ENCODE assay signal across 20 cellular contexts in the genomic region with DNA sequence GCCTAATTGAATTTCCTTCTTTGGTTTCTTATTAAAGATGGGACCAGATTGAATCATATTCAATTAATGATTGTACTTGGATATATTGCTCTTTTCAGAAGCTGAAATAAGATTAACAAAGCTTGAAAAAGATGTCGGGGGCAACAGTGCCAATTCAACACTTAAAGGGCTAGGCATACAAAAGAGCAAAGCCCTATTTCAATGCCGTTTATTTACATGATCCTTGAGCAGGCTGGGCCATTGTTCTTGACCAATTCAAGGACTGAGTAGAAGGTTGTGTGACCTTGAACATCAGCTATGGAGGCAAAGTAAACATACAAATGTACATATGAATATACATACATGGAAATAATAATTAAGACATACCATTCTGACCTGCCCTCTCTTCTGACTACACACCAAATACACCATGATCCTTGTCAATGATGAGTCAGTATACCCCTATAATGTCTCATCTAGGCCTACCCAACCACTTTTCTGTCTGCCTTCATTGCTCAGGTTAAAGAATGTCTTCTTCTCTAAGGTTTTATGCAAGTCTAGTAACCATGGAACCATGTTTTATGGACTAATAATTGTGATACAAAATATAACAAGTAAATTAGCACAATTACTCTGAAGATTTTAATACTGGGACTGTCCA.
DNase-seq lines count a peak whose midpoint lies in the region; ATAC-seq and TF ChIP-seq lines count a peak whose summit lies in the region.
"Had no signal": no experiment of that assay in that cellular context is flagged by ENCODE, and none has a peak within 500 bp of the region (broad histone marks: within the 10 kb centered on the region; RNA-seq: fewer than 3 reads in every experiment).

No MANE protein-coding gene starts in this region.

- H3K27ac ChIP-seq in foreskin keratinocyte, result peak overlapping the region; percentile 64
- H3K27ac ChIP-seq: RWPE1, SJCRH30 had no signal

- ATAC-seq in foreskin keratinocyte, result peak; percentile 62

- no peaks in the 10 kb centered on the region for H3K27me3 ChIP-seq in foreskin keratinocyte
- H3K27me3 ChIP-seq: SJCRH30 had no signal

- peaks cover 14% of the 10 kb centered on the region for H3K4me1 ChIP-seq in foreskin keratinocyte
- H3K4me1 ChIP-seq: SJCRH30 had no signal

- peak; percentile 63 for DNase-seq in DMS53 (lab: John Stamatoyannopoulos, UW)
- peak; percentile 73 for DNase-seq in NCI-H2029 (lab: John Stamatoyannopoulos, UW)
- DNase-seq in NCI-H774 (lab: John Stamatoyannopoulos, UW), result peak; percentile 43
- peak; percentile 33 to 48 for DNase-seq in foreskin keratinocyte
- no peak for DNase-seq in stimulated activated CD4-positive, alpha-beta T cell treated with anti-CD3 and anti-CD28 coated beads, Interleukin-15, amount 100 ng/mL, for 24 hours
- no peak for DNase-seq in hypothalamus (lab: John Stamatoyannopoulos, UW)
- no peak for DNase-seq in NAMALWA (ENCODE audit: low spot score)
- DNase-seq: ACHN, C1 segment of cervical spinal cord, GF-D8, H9, Karpas-422, NCI-H1048, NCI-H146, NCI-H2081 treated with DMSO at 0.1 percent for 48 hours, NCI-H2227 treated with DMSO at 0.1 percent for 48 hours, NCI-H526 treated with DMSO at 0.1 percent for 48 hours, SJCRH30, T-helper 2 cell had no signal

- no peak for TF ChIP-seq CTCF in foreskin keratinocyte (conservative IDR thresholded peaks at IDR 0.05)

Comparison
In these comparisons a context has a peak if more than half of its experiments do, and no peak if none do; other contexts are left out.
1. DNase-seq: peak in DMS53 (single experiment), NCI-H2029 (single experiment), NCI-H774 (single experiment) and foreskin keratinocyte (2 of 2); none in stimulated activated CD4-positive, alpha-beta T cell treated with anti-CD3 and anti-CD28 coated beads, Interleukin-15, amount 100 ng/mL, for 24 hours (single experiment), hypothalamus (0 of 51) and NAMALWA (single experiment).